Comparison of ENCODE assay signal across 20 cellular contexts in the genomic region with DNA sequence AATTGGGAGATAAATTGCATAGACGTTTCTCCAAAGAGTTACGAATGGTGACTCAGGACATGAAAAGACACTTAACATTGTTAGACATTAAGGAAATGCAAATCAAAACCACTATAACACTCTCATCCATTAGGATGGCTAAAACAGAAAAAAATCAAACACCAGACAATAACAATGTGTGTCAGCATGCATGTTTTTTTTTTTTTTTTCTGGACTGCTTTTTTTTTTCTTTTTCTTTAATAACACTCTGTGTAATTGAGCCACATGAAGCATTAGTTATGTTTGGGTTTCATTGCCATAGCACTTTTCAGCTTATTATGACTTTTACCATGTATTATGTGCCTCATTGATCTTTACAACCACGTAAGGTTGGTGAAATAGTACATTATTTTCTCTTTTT.
DNase-seq lines count a peak whose midpoint lies in the region; ATAC-seq, FAIRE-seq and TF ChIP-seq lines count a peak whose summit lies in the region.
"Had no signal": no experiment of that assay in that cellular context is flagged by ENCODE, and none has a peak within 500 bp of the region (broad histone marks: within the 10 kb centered on the region; RNA-seq: fewer than 3 reads in every experiment).

No MANE protein-coding gene starts in this region.

- H3K4me3 ChIP-seq in IMR-90 (ENCODE audit: insufficient read depth, low read depth, low read length) (no peak overlapping the region), GM12878 (no peak overlapping the region)

- no peak overlapping the region for H4K8ac ChIP-seq in IMR-90 (ENCODE audit: low read depth in 2 of 2, low read length in 2 of 2)

- CTCF ChIA-PET in IMR-90 (lab: Yijun Ruan, JAX) (interaction anchor here (1.0 kb wide), 1 partner anchor 142 kb away, joined by 4 read pairs; no protein-coding TSS in a partner anchor), GM12878 (lab: Yijun Ruan, JAX) (interaction anchor here (1.5 kb wide), 1 partner anchor 33 kb away, joined by 3 read pairs; no protein-coding TSS in a partner anchor)

- H3K56ac ChIP-seq in IMR-90 (ENCODE audit: extremely low read depth, insufficient read depth, low read length) = no peak overlapping the region

- TF ChIP-seq POLR2A in IMR-90 (IDR thresholded peaks at IDR 0.05; ENCODE audit: low read depth, low read length) = no peak
- no peak for TF ChIP-seq POLR2A in GM12878 (IDR thresholded peaks at IDR 0.05; ENCODE audit: low read depth, low read length)

- H4K20me1 ChIP-seq in IMR-90 (ENCODE audit: insufficient read depth, low read length) (no peaks in the 10 kb centered on the region), GM12878 (ENCODE audit: control insufficient read depth, insufficient read depth) (no peaks in the 10 kb centered on the region)

- peaks cover 4% of the 10 kb centered on the region for H3K9me1 ChIP-seq in IMR-90 (ENCODE audit: insufficient read depth, low read length)

- dilution Hi-C loops in IMR-90 (cut with HindIII; ENCODE audit: low sequenced_read_pairs, unreplicated experiment) = no loop called here

- SMC1A ChIA-PET in GM12878 (lab: Charles Lee; ENCODE audit: uncharacterized antibody, unreplicated experiment) = interaction anchor here (0.9 to 2.4 kb wide), 6 partner anchors 8 to 281 kb away, joined by 3 to 22 read pairs (median 5); no protein-coding TSS in a partner anchor

- in situ Hi-C loops in IMR-90 (cut with MboI; ENCODE audit: low sequenced_read_pairs) = no loop called here
- in situ Hi-C loops in GM12878 (cut with MboI) = no loop called here

- peak overlapping the region; percentile 3; the same call in 1 of the 2 replicates for H2BK120ac ChIP-seq in IMR-90 (ENCODE audit: low read depth, low read length)

- DNase-seq in EH (ENCODE audit: low read depth) (peak; percentile 53), IMR-90 (no peak), GM12878 (ENCODE audit: low read depth, low spot score) (no peak), renal cortical epithelial cell (ENCODE audit: low read depth) (peak; percentile 77), SK-N-DZ (ENCODE audit: low spot score) (no peak), middle frontal gyrus (ENCODE audit: extremely low spot score, low spot score) (no peak), 8988T (no peak)
- DNase-seq: COR-L47, DMS 273 treated with DMSO at 0.1 percent for 48 hours, NCI-H1048, NCI-H1436, NCI-H2029 treated with DMSO at 0.1 percent for 48 hours, NCI-H2171, NCI-H446 treated with DMSO at 0.1 percent for 48 hours, NCI-H69, SHP77 had no signal

- intact Hi-C loops in IMR-90 (cut with micrococcal nuclease) (no loop called here), GM12878 (cut with micrococcal nuclease; ENCODE audit: unreplicated experiment) (loop anchor here (5.0 to 10.0 kb wide), 3 partner anchors 93 to 267 kb away; partner anchors contain the start of genes CEP97 and ZBTB11)

- H3K27ac ChIP-seq in IMR-90 (ENCODE audit: insufficient read depth, low read length) (no peak overlapping the region), GM12878 (ENCODE audit: control insufficient read depth, insufficient read depth) (no peak overlapping the region)
- H3K27ac ChIP-seq: KMS-11 had no signal

- H3K36me3 ChIP-seq in IMR-90 (ENCODE audit: control insufficient read depth, insufficient read depth, low read length) = no peaks in the 10 kb centered on the region
- H3K36me3 ChIP-seq in GM12878 (ENCODE audit: control insufficient read depth in 2 of 2, insufficient read depth in 2 of 2, low read length in 1 of 2) = no peaks in the 10 kb centered on the region

- H3K23ac ChIP-seq in IMR-90 (ENCODE audit: low read depth, low read length) = no peak overlapping the region

- peaks cover 0 to 26% of the 10 kb centered on the region in 2 experiments; a peak in 3 of 4 replicates for H3K79me1 ChIP-seq in IMR-90 (ENCODE audit: low read depth in 1 of 2, low read length in 2 of 2)

- TF ChIP-seq RAD21 in IMR-90 (IDR thresholded peaks at IDR 0.05; ENCODE audit: low read length) = no peak
- no peak for TF ChIP-seq RAD21 in GM12878 (IDR thresholded peaks at IDR 0.05; ENCODE audit: insufficient read depth, low read depth, low read length)

- ATAC-seq in IMR-90 (ENCODE audit: low read depth) (no peak), GM12878 (no peak), GM21576 (IDR thresholded peaks at IDR 0.05; ENCODE audit: unreplicated experiment) (no peak)

- H3K4me2 ChIP-seq in IMR-90 (ENCODE audit: low read depth, low read length) = no peak overlapping the region
- no peak overlapping the region for H3K4me2 ChIP-seq in GM12878 (ENCODE audit: control insufficient read depth, insufficient read depth)
- H3K4me2 ChIP-seq: KMS-11 had no signal

- H3K4me1 ChIP-seq in IMR-90 (ENCODE audit: control insufficient read depth, insufficient read depth, low read length) (peaks cover 16% of the 10 kb centered on the region), GM12878 (ENCODE audit: control insufficient read depth, insufficient read depth, low read length) (peaks cover 29% of the 10 kb centered on the region)

- no peak overlapping the region for H3K9ac ChIP-seq in IMR-90 (ENCODE audit: low read depth, low read length)
- no peak overlapping the region for H3K9ac ChIP-seq in GM12878 (ENCODE audit: control insufficient read depth, insufficient read depth, low read length)
- H3K9ac ChIP-seq: KMS-11 had no signal

- no peaks in the 10 kb centered on the region for H3K9me3 ChIP-seq in IMR-90 (ENCODE audit: control insufficient read depth, insufficient read depth, low read length)
- H3K9me3 ChIP-seq in GM12878 (replicated peaks; ENCODE audit: control insufficient read depth, insufficient read depth, low read length) = peaks cover 2% of the 10 kb centered on the region

- POLR2A ChIA-PET in IMR-90 (lab: Charles Lee; ENCODE audit: unreplicated experiment) (no interaction called here), GM12878 (lab: Charles Lee) (no interaction called here)

- BruUV-seq in IMR-90 (replicated peaks; lab: Mats Ljungman, UMichigan) (no TSS peak), GM12878 (replicated peaks; lab: Mats Ljungman, UMichigan) (no TSS peak)

- no peak for FAIRE-seq in GM12878 (lab: Jason Lieb, UNC)
- FAIRE-seq: GM12891, GM18507 had no signal

- TF ChIP-seq EP300 in GM12878 (IDR thresholded peaks at IDR 0.05; ENCODE audit: borderline replicate concordance in 1 of 2, control insufficient read depth in 1 of 2, low read depth in 2 of 2, low read length in 2 of 2) = no peak

- peak overlapping the region; percentile 46 for H2BK5ac ChIP-seq in IMR-90 (ENCODE audit: low read depth, low read length, poor library complexity, severe bottlenecking)

- H3K27me3 ChIP-seq in IMR-90 (ENCODE audit: control insufficient read depth, insufficient read depth, low read length) = no peaks in the 10 kb centered on the region
- no peaks in the 10 kb centered on the region for H3K27me3 ChIP-seq in GM12878 (replicated peaks in 1 of 2; ENCODE audit: control insufficient read depth in 2 of 2, insufficient read depth in 2 of 2, low read length in 1 of 2)

- no peak overlapping the region for H2BK15ac ChIP-seq in IMR-90 (ENCODE audit: low read depth, low read length)

- H2AK9ac ChIP-seq in IMR-90 (replicated peaks; ENCODE audit: low read depth, low read length, poor library complexity) = no peak overlapping the region

- peak overlapping the region; percentile 47; the same call in 1 of the 2 replicates for H3K18ac ChIP-seq in IMR-90 (ENCODE audit: low read depth, low read length)

- H2AFZ ChIP-seq in IMR-90 (replicated peaks; ENCODE audit: low read length, poor library complexity) (no peak overlapping the region), GM12878 (ENCODE audit: control insufficient read depth, low read depth, low read length) (no peak overlapping the region)

- peak overlapping the region; percentile 48; the same call in 1 of the 2 replicates for H4K5ac ChIP-seq in IMR-90 (ENCODE audit: low read depth, low read length)

- H3K14ac ChIP-seq in IMR-90 (replicated peaks; ENCODE audit: low read depth, low read length) = no peak overlapping the region

- no peak overlapping the region for H3K4ac ChIP-seq in IMR-90 (ENCODE audit: low read depth, low read length)

- TF ChIP-seq CTCF in IMR-90 (conservative IDR thresholded peaks at IDR 0.05; ENCODE audit: low read depth, low read length) (no peak), GM12878 (IDR thresholded peaks at IDR 0.05 in 2 of 3, conservative IDR thresholded peaks at IDR 0.05 in 1 of 3; ENCODE audit: control insufficient read depth in 2 of 3, extremely low read depth in 1 of 3, insufficient read depth in 1 of 3, low read depth in 3 of 3, low read length in 3 of 3) (no peak)

- WGBS in IMR-90 (ENCODE audit: extremely low coverage in 2 of 2, insufficient read length in 1 of 2), 2 experiments = no CpG with 5 or more reads among the region's 3 CpGs
- WGBS in GM12878 (ENCODE audit: insufficient coverage, insufficient replicate concordance, low lambda C conversion rate, missing lambda C conversion rate) = 88% methylated on average over 3 of the region's 3 CpGs

- RAD21 ChIA-PET in GM12878 (lab: Charles Lee; ENCODE audit: unreplicated experiment) = interaction anchor here (1.0 to 1.7 kb wide), 3 partner anchors 11 to 109 kb away, joined by 3 to 5 read pairs (median 3); no protein-coding TSS in a partner anchor

- H2BK20ac ChIP-seq in IMR-90 (ENCODE audit: low read depth, low read length) = no peak overlapping the region

- no peak overlapping the region for H4K91ac ChIP-seq in IMR-90 (ENCODE audit: insufficient read depth, low read depth, low read length)

- H2AK5ac ChIP-seq in IMR-90 (ENCODE audit: low read depth, low read length) = no peak overlapping the region

- H3K79me2 ChIP-seq in GM12878 (ENCODE audit: control insufficient read depth, insufficient read depth, low read length) = no peaks in the 10 kb centered on the region

TF ChIP-seq in IMR-90, 13 proteins besides CTCF, POLR2A, EP300 and RAD21 (continues in another document):
- no peak for TF ChIP-seq BHLHE40 (IDR thresholded peaks at IDR 0.05; ENCODE audit: low read depth, low read length)
- no peak for TF ChIP-seq CHD1 (IDR thresholded peaks at IDR 0.05; ENCODE audit: low read depth, low read length)
- no peak for TF ChIP-seq CEBPB (IDR thresholded peaks at IDR 0.05; ENCODE audit: low read depth, low read length)
- no peak for TF ChIP-seq MAFK (IDR thresholded peaks at IDR 0.05; ENCODE audit: low read depth, low read length)

TF ChIP-seq in GM12878, 131 proteins besides CTCF, POLR2A, EP300 and RAD21:
- TF ChIP-seq TCF12 (IDR thresholded peaks at IDR 0.05; ENCODE audit: low read depth, low read length) (no peak), ZNF384 (IDR thresholded peaks at IDR 0.05; ENCODE audit: borderline replicate concordance, low read depth, low read length) (peak; percentile 76)

Comparison
In these comparisons a context has a peak if more than half of its experiments do, and no peak if none do; other contexts are left out.
1. DNase-seq: peak in EH (single experiment) and renal cortical epithelial cell (single experiment); none in IMR-90 (single experiment), GM12878 (single experiment), SK-N-DZ (single experiment), middle frontal gyrus (single experiment) and 8988T (single experiment).